In genomic region chr20:23086931-23087411, GRCh38 we compare ENCODE assay signal across 13 cellular contexts. TPM values are rescaled to one million over a fixed set of nuclear protein-coding genes. Genes with fewer than 3 reads are reported as not detected.
DNase-seq lines count a peak whose midpoint lies in the region; ATAC-seq and TF ChIP-seq lines count a peak whose summit lies in the region.
"Had no signal": no experiment of that assay in that cellular context is flagged by ENCODE, and none has a peak within 500 bp of the region (broad histone marks: within the 10 kb centered on the region; RNA-seq: fewer than 3 reads in every experiment).

No MANE protein-coding gene starts in this region.

- 63 to 68% methylated on average over 14 of the region's 14 CpGs for WGBS in esophagus, 2 donors
- WGBS in transverse colon (ENCODE audit: low coverage in 1 of 2), 2 donors = 60 to 71% methylated on average over 3 to 14 of the region's 14 CpGs

- no peaks in the 10 kb centered on the region for H3K9me3 Mint-ChIP-seq in activated CD4-positive, alpha-beta T cell treated with anti-CD3 and anti-CD28 coated beads, Interleukin-2, amount 10 ng/mL, durations not matched to agents 24 days and 14 days
- H3K9me3 Mint-ChIP-seq in natural killer cell = no peaks in the 10 kb centered on the region

- TF ChIP-seq POLR2A in transverse colon (IDR thresholded peaks at IDR 0.05) = no peak

- H3K4me3 ChIP-seq in esophagus (ENCODE audit: low read depth in 1 of 2, low read length in 2 of 2) (no peak overlapping the region), transverse colon (no peak overlapping the region)

- H3K4me3 Mint-ChIP-seq in activated CD4-positive, alpha-beta T cell treated with anti-CD3 and anti-CD28 coated beads, Interleukin-2, amount 10 ng/mL, durations not matched to agents 24 days and 14 days = peak overlapping the region; percentile 74
- H3K4me3 Mint-ChIP-seq in natural killer cell = peak overlapping the region; percentile 90
- H3K4me3 Mint-ChIP-seq: activated CD8-positive, alpha-beta T cell treated with anti-CD3 and anti-CD28 coated beads, Interleukin-2, amount 10 ng/mL, durations not matched to agents 7 days and 5 days had no signal

- H3K36me3 ChIP-seq in esophagus (ENCODE audit: control insufficient read depth in 2 of 2, insufficient read depth in 2 of 2, low read length in 1 of 2) (no peaks in the 10 kb centered on the region), transverse colon (no peaks in the 10 kb centered on the region)

- H3K27me3 ChIP-seq in esophagus (ENCODE audit: control insufficient read depth in 1 of 2, insufficient read depth in 2 of 2, low read length in 2 of 2) (no peaks in the 10 kb centered on the region), transverse colon (no peaks in the 10 kb centered on the region)

- H3K27ac ChIP-seq in esophagus (ENCODE audit: low read depth in 2 of 2, low read length in 1 of 2) = peak overlapping the region; percentile 64 to 73
- peak overlapping the region; percentile 64 to 74 (median 68) for H3K27ac ChIP-seq in transverse colon
- H3K27ac ChIP-seq: HL-60 had no signal

- H3K4me1 ChIP-seq in esophagus (ENCODE audit: control insufficient read depth in 2 of 2, insufficient read depth in 2 of 2, low read length in 1 of 2) (peaks cover 0 to 8% of the 10 kb centered on the region in 2 donors), transverse colon (no peaks in the 10 kb centered on the region)

- intact Hi-C loops in activated CD4-positive, alpha-beta T cell treated with anti-CD3 and anti-CD28 coated beads, Interleukin-2, amount 10 ng/mL, durations not matched to agents 24 days and 14 days (cut with micrococcal nuclease) = loop anchor here (2.0 kb wide), 1 partner anchor 62 kb away; no protein-coding TSS in a partner anchor
- intact Hi-C loops in natural killer cell (cut with micrococcal nuclease) (no loop called here), transverse colon (cut with DNase I; ENCODE audit: low total_unique reads) (no loop called here)

- no peaks in the 10 kb centered on the region for H3K36me3 Mint-ChIP-seq in activated CD4-positive, alpha-beta T cell treated with anti-CD3 and anti-CD28 coated beads, Interleukin-2, amount 10 ng/mL, durations not matched to agents 24 days and 14 days (ENCODE audit: low read depth)
- H3K36me3 Mint-ChIP-seq in natural killer cell = no peaks in the 10 kb centered on the region

- no peaks in the 10 kb centered on the region for H3K9me3 ChIP-seq in esophagus (ENCODE audit: control insufficient read depth in 2 of 2, insufficient read depth in 1 of 2, low read depth in 1 of 2, low read length in 1 of 2)
- H3K9me3 ChIP-seq in transverse colon = no peaks in the 10 kb centered on the region

- TF ChIP-seq CTCF in natural killer cell (IDR thresholded peaks at IDR 0.05) (no peak), transverse colon (IDR thresholded peaks at IDR 0.05) (no peak)

- peaks cover 20% of the 10 kb centered on the region for H3K4me1 Mint-ChIP-seq in activated CD4-positive, alpha-beta T cell treated with anti-CD3 and anti-CD28 coated beads, Interleukin-2, amount 10 ng/mL, durations not matched to agents 24 days and 14 days
- peaks cover 50 to 68% of the 10 kb centered on the region in 2 donors for H3K4me1 Mint-ChIP-seq in natural killer cell

- ATAC-seq in natural killer cell = no peak
- ATAC-seq in HG03097 (IDR thresholded peaks at IDR 0.05; ENCODE audit: low FRiP score, unreplicated experiment) = no peak
- no peak for ATAC-seq in GM19452 (IDR thresholded peaks at IDR 0.05; ENCODE audit: unreplicated experiment)

- no peak for TF ChIP-seq EP300 in transverse colon (IDR thresholded peaks at IDR 0.05; ENCODE audit: low read depth)

- H3K27me3 Mint-ChIP-seq in activated CD4-positive, alpha-beta T cell treated with anti-CD3 and anti-CD28 coated beads, Interleukin-2, amount 10 ng/mL, durations not matched to agents 24 days and 14 days = peaks cover 4% of the 10 kb centered on the region
- no peaks in the 10 kb centered on the region for H3K27me3 Mint-ChIP-seq in natural killer cell (ENCODE audit: low read depth in 2 of 2)

- H3K27ac Mint-ChIP-seq in activated CD4-positive, alpha-beta T cell treated with anti-CD3 and anti-CD28 coated beads, Interleukin-2, amount 10 ng/mL, durations not matched to agents 24 days and 14 days = no peak overlapping the region
- peak overlapping the region; percentile 93 to 94 for H3K27ac Mint-ChIP-seq in natural killer cell

- DNase-seq in activated CD4-positive, alpha-beta T cell treated with anti-CD3 and anti-CD28 coated beads, Interleukin-2, amount 10 ng/mL, durations not matched to agents 24 days and 14 days = no peak
- DNase-seq in activated CD4-positive, alpha-beta T cell treated with anti-CD3 and anti-CD28 coated beads for 4 hours = no peak
- DNase-seq in natural killer cell (no peak), transverse colon (peak; percentile 22), NCI-H1436 treated with DMSO at 0.1 percent for 48 hours (lab: John Stamatoyannopoulos, UW) (no peak)
- DNase-seq: NCI-H2029 had no signal

- in situ Hi-C loops in transverse colon (cut with MboI; ENCODE audit: low pct_ligation_motif_present in 1 of 4, low pct_unique_long_range_greater_than_20kb in 1 of 4, low sequenced_read_pairs in 3 of 4) = no loop called here

RNA-seq across cellular contexts. Expression of gene CD93, which starts 0.8 kb away (rescaled TPM):
- 1.5 and 1.7 TPM in 2 replicates for total RNA-seq in activated CD4-positive, alpha-beta T cell treated with anti-CD3 and anti-CD28 coated beads, Interleukin-2, amount 10 ng/mL, durations not matched to agents 24 days and 14 days
- polyA plus RNA-seq in esophagus = 1 to 10 TPM; 1.8 to 2.8 TPM
- total RNA-seq in natural killer cell (10 to 100 TPM in 2 of 3 donors, 1 to 10 TPM in 1; 8.0 to 17.9 (median 17.2) TPM), transverse colon (10 to 100 TPM in 1 of 4 donors, 1 to 10 TPM in 3; 6.3 to 14.3 (median 7.9) TPM)
- total RNA-seq: fibroblast of lung had no signal

RNA-seq across cellular contexts. Expression of gene THBD, which starts 37.5 kb away (rescaled TPM):
- total RNA-seq in activated CD4-positive, alpha-beta T cell treated with anti-CD3 and anti-CD28 coated beads, Interleukin-2, amount 10 ng/mL, durations not matched to agents 24 days and 14 days = not detected in 2 replicates
- polyA plus RNA-seq in esophagus = 10 to 100 TPM in 1 of 2 donors, 1 to 10 TPM in 1; 9.5 to 29.7 TPM
- 1 to 10 TPM; 2.1 to 2.8 (median 2.1) TPM for total RNA-seq in natural killer cell
- total RNA-seq in transverse colon = 10 to 100 TPM in 3 of 4 donors, 1 to 10 TPM in 1; 7.8 to 30.3 (median 18.6) TPM
- total RNA-seq: activated CD8-positive, alpha-beta T cell treated with anti-CD3 and anti-CD28 coated beads, Interleukin-2, amount 10 ng/mL, durations not matched to agents 7 days and 5 days had no signal

RNA-seq across cellular contexts. Expression of gene SSTR4, which starts 51.9 kb away (rescaled TPM):
- total RNA-seq in activated CD4-positive, alpha-beta T cell treated with anti-CD3 and anti-CD28 coated beads, Interleukin-2, amount 10 ng/mL, durations not matched to agents 24 days and 14 days = not detected in 2 replicates
- polyA plus RNA-seq in esophagus = not detected
- total RNA-seq in natural killer cell (not detected), transverse colon (not detected)
- total RNA-seq: activated CD8-positive, alpha-beta T cell treated with anti-CD3 and anti-CD28 coated beads, Interleukin-2, amount 10 ng/mL, durations not matched to agents 7 days and 5 days; fibroblast of lung; kidney epithelial cell had no signal
- polyA plus RNA-seq: fibroblast of lung had no signal
